Comparison of ENCODE assay signal across 1 cellular context in the genomic region with DNA sequence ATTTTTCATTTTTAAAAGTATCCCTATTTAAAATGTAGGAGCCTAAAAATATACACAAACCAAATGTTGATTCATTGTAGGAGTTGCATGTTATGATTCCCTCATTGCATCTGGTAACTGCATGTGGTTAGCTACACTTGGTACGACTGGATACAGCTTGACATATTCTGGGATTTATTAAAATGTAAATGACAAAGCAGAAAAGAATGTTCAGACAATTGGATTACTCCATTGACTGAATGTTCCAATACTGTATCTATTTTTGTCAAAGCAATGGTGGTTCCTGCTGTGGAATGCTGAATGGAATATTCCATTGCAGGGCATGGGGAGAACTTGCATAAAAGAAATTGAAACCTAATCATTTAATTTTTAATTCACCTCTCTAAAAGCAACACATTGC.
TF ChIP-seq lines count a peak whose summit lies in the region.

No MANE protein-coding gene starts in this region.

TF ChIP-seq in GM23338, 12 proteins besides CTCF, POLR2A, EP300 and RAD21 (continued from another document):
- TF ChIP-seq, protein P1, sequence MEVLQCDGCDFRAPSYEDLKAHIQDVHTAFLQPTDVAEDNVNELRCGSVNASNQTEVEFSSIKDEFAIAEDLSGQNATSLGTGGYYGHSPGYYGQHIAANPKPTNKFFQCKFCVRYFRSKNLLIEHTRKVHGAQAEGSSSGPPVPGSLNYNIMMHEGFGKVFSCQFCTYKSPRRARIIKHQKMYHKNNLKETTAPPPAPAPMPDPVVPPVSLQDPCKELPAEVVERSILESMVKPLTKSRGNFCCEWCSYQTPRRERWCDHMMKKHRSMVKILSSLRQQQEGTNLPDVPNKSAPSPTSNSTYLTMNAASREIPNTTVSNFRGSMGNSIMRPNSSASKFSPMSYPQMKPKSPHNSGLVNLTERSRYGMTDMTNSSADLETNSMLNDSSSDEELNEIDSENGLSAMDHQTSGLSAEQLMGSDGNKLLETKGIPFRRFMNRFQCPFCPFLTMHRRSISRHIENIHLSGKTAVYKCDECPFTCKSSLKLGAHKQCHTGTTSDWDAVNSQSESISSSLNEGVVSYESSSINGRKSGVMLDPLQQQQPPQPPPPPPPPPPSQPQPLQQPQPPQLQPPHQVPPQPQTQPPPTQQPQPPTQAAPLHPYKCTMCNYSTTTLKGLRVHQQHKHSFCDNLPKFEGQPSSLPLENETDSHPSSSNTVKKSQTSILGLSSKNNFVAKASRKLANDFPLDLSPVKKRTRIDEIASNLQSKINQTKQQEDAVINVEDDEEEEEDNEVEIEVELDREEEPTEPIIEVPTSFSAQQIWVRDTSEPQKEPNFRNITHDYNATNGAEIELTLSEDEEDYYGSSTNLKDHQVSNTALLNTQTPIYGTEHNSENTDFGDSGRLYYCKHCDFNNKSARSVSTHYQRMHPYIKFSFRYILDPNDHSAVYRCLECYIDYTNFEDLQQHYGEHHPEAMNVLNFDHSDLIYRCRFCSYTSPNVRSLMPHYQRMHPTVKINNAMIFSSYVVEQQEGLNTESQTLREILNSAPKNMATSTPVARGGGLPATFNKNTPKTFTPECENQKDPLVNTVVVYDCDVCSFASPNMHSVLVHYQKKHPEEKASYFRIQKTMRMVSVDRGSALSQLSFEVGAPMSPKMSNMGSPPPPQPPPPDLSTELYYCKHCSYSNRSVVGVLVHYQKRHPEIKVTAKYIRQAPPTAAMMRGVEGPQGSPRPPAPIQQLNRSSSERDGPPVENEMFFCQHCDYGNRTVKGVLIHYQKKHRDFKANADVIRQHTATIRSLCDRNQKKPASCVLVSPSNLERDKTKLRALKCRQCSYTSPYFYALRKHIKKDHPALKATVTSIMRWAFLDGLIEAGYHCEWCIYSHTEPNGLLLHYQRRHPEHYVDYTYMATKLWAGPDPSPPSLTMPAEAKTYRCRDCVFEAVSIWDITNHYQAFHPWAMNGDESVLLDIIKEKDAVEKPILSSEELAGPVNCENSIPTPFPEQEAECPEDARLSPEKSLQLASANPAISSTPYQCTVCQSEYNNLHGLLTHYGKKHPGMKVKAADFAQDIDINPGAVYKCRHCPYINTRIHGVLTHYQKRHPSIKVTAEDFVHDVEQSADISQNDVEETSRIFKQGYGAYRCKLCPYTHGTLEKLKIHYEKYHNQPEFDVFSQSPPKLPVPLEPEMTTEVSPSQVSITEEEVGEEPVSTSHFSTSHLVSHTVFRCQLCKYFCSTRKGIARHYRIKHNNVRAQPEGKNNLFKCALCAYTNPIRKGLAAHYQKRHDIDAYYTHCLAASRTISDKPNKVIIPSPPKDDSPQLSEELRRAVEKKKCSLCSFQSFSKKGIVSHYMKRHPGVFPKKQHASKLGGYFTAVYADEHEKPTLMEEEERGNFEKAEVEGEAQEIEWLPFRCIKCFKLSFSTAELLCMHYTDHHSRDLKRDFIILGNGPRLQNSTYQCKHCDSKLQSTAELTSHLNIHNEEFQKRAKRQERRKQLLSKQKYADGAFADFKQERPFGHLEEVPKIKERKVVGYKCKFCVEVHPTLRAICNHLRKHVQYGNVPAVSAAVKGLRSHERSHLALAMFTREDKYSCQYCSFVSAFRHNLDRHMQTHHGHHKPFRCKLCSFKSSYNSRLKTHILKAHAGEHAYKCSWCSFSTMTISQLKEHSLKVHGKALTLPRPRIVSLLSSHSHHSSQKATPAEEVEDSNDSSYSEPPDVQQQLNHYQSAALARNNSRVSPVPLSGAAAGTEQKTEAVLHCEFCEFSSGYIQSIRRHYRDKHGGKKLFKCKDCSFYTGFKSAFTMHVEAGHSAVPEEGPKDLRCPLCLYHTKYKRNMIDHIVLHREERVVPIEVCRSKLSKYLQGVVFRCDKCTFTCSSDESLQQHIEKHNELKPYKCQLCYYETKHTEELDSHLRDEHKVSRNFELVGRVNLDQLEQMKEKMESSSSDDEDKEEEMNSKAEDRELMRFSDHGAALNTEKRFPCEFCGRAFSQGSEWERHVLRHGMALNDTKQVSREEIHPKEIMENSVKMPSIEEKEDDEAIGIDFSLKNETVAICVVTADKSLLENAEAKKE (CRISPR knock-in tag; IDR thresholded peaks at IDR 0.05): no peak
- TF ChIP-seq, protein P2, sequence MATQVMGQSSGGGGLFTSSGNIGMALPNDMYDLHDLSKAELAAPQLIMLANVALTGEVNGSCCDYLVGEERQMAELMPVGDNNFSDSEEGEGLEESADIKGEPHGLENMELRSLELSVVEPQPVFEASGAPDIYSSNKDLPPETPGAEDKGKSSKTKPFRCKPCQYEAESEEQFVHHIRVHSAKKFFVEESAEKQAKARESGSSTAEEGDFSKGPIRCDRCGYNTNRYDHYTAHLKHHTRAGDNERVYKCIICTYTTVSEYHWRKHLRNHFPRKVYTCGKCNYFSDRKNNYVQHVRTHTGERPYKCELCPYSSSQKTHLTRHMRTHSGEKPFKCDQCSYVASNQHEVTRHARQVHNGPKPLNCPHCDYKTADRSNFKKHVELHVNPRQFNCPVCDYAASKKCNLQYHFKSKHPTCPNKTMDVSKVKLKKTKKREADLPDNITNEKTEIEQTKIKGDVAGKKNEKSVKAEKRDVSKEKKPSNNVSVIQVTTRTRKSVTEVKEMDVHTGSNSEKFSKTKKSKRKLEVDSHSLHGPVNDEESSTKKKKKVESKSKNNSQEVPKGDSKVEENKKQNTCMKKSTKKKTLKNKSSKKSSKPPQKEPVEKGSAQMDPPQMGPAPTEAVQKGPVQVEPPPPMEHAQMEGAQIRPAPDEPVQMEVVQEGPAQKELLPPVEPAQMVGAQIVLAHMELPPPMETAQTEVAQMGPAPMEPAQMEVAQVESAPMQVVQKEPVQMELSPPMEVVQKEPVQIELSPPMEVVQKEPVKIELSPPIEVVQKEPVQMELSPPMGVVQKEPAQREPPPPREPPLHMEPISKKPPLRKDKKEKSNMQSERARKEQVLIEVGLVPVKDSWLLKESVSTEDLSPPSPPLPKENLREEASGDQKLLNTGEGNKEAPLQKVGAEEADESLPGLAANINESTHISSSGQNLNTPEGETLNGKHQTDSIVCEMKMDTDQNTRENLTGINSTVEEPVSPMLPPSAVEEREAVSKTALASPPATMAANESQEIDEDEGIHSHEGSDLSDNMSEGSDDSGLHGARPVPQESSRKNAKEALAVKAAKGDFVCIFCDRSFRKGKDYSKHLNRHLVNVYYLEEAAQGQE (IDR thresholded peaks at IDR 0.05; ENCODE audit: unreplicated experiment): no peak
- no peak for TF ChIP-seq EZH2phosphoT487 (IDR thresholded peaks at IDR 0.05; ENCODE audit: unreplicated experiment)
- no peak for TF ChIP-seq POLR2AphosphoS5 (IDR thresholded peaks at IDR 0.05; ENCODE audit: low read depth)
- no peak for TF ChIP-seq CREB1 (CRISPR knock-in tag; IDR thresholded peaks at IDR 0.05; ENCODE audit: low read depth)
- no peak for TF ChIP-seq STAT1 (IDR thresholded peaks at IDR 0.05; ENCODE audit: unreplicated experiment)
